In genomic region chr1:165641276-165641987, GRCh38 we compare ENCODE assay signal across 21 cellular contexts.
"Had no signal": no experiment of that assay in that cellular context is flagged by ENCODE, and none has a peak within 500 bp of the region (broad histone marks: within the 10 kb centered on the region; RNA-seq: fewer than 3 reads in every experiment).

No MANE protein-coding gene starts in this region.

- H3K27me3 Mint-ChIP-seq: activated CD4-positive, alpha-beta T cell treated with anti-CD3 and anti-CD28 coated beads, Interleukin-2, amount 10 ng/mL, durations not matched to agents 7 days and 5 days; dendritic cell treated with granulocyte-macrophage colony-stimulating factor and Interleukin-4, amounts not matched to agents 40 ng/mL and 50 ng/mL, for 4 days; T-cell had no signal

- H3K4me1 Mint-ChIP-seq: nephron progenitor cell had no signal

- H3K9me3 ChIP-seq: esophagus squamous epithelium, spleen, tibial artery, uterus had no signal

- H3K9me3 Mint-ChIP-seq: activated CD4-positive, alpha-beta T cell treated with anti-CD3 and anti-CD28 coated beads, Interleukin-2, amount 10 ng/mL, durations not matched to agents 7 days and 5 days; dendritic cell treated with granulocyte-macrophage colony-stimulating factor and Interleukin-4, amounts not matched to agents 40 ng/mL and 50 ng/mL, for 4 days; nephron progenitor cell; T-cell had no signal

- H3K36me3 ChIP-seq: tibial artery, uterus had no signal

- H3K27ac ChIP-seq: esophagus squamous epithelium, spleen, tibial artery, uterus had no signal

- ATAC-seq: activated CD4-positive, CD25-positive, alpha-beta regulatory T cell treated with anti-CD3 and anti-CD28 coated beads, Interleukin-2, amount 50 U/mL, for 24 hours; T-cell had no signal

- H3K27ac Mint-ChIP-seq: dendritic cell treated with granulocyte-macrophage colony-stimulating factor and Interleukin-4, amounts not matched to agents 40 ng/mL and 50 ng/mL, for 4 days; nephron progenitor cell; T-cell had no signal

- H3K27me3 ChIP-seq: esophagus squamous epithelium, spleen, tibial artery, uterus had no signal

- H3K4me3 ChIP-seq: esophagus squamous epithelium, lung, spleen, tibial artery, uterus had no signal

- DNase-seq: activated CD4-positive, alpha-beta T cell treated with anti-CD3 and anti-CD28 coated beads, Interleukin-2, amount 10 ng/mL, durations not matched to agents 7 days and 5 days; activated CD8-positive, alpha-beta memory T cell treated with anti-CD3 and anti-CD28 coated beads for 24 hours; activated CD8-positive, alpha-beta memory T cell treated with anti-CD3 and anti-CD28 coated beads, Interleukin-2, amount 50 U/mL, for 48 hours; activated effector memory CD4-positive, alpha-beta T cell treated with Interleukin-2 at 50 U/mL for 16 hours; activated naive CD4-positive, alpha-beta T cell treated with anti-CD3 and anti-CD28 coated beads, Interleukin-2, amount 50 U/mL, for 16 hours; activated T-cell treated with anti-CD3 and anti-CD28 coated beads, Interleukin-2, amount 50 U/mL, for 48 hours; effector memory CD4-positive, alpha-beta T cell; esophagus squamous epithelium; foreskin melanocyte; nephron progenitor cell; nucleus accumbens; spleen; stimulated activated CD8-positive, alpha-beta memory T cell treated with anti-CD3 and anti-CD28 coated beads, Interleukin-4, amount 100 ng/mL, for 48 hours; stimulated activated naive CD4-positive, alpha-beta T cell; T-cell; T1000; tibial artery; uterus had no signal

- H3K4me3 Mint-ChIP-seq: activated CD4-positive, alpha-beta T cell treated with anti-CD3 and anti-CD28 coated beads, Interleukin-2, amount 10 ng/mL, durations not matched to agents 7 days and 5 days; dendritic cell treated with granulocyte-macrophage colony-stimulating factor and Interleukin-4, amounts not matched to agents 40 ng/mL and 50 ng/mL, for 4 days; nephron progenitor cell; T-cell had no signal
